ENCODE assay signal across 7 cellular contexts in genomic region chr3:183116051-183116614, GRCh38. TPM values are rescaled to one million over a fixed set of nuclear protein-coding genes. Genes with fewer than 3 reads are reported as not detected.
DNase-seq lines count a peak whose midpoint lies in the region; ATAC-seq, FAIRE-seq and TF ChIP-seq lines count a peak whose summit lies in the region.

No MANE protein-coding gene starts in this region.

- peak in 1 of 2 experiments; percentile 75; a peak in 1 of 3 replicates for TF ChIP-seq EP300 in H1 (IDR thresholded peaks at IDR 0.05; ENCODE audit: borderline replicate concordance in 1 of 2, low read depth in 2 of 2, low read length in 2 of 2)

- peaks cover 4% of the 10 kb centered on the region for H3K4me1 Mint-ChIP-seq in activated CD4-positive, alpha-beta memory T cell treated with anti-CD3 and anti-CD28 coated beads for 36 hours (ENCODE audit: low read depth)
- H3K4me1 Mint-ChIP-seq in osteocyte (ENCODE audit: unreplicated experiment): peaks cover 15% of the 10 kb centered on the region

- no peaks in the 10 kb centered on the region for H3K79me2 ChIP-seq in H1 (ENCODE audit: control insufficient read depth in 1 of 2, insufficient read depth in 2 of 2, low read length in 2 of 2)

- ATAC-seq in GM18907 (IDR thresholded peaks at IDR 0.05; ENCODE audit: unreplicated experiment) (peak; percentile 86), HG03095 (IDR thresholded peaks at IDR 0.05; ENCODE audit: unreplicated experiment) (peak; percentile 84)

- DNase-seq in NCI-H2171 treated with DMSO at 0.1 percent for 48 hours (lab: John Stamatoyannopoulos, UW): peak; percentile 100
- DNase-seq in activated CD4-positive, alpha-beta memory T cell treated with anti-CD3 and anti-CD28 coated beads for 36 hours: peak; percentile 69
- peak; percentile 90 to 91 for DNase-seq in H1 (ENCODE audit: low read depth in 1 of 2, low spot score in 2 of 2)
- peak; percentile 69 for DNase-seq in osteocyte (ENCODE audit: extremely low spot score, unreplicated experiment)
- no peak for DNase-seq in dedifferentiated amniotic fluid mesenchymal stem cell (ENCODE audit: extremely low spot score)

- TF ChIP-seq POLR2A in H1 (IDR thresholded peaks at IDR 0.05; ENCODE audit: control extremely low read depth in 1 of 2, low read depth in 2 of 2, low read length in 2 of 2): no peak

- no peak overlapping the region for H2BK5ac ChIP-seq in H1 (ENCODE audit: low read depth, low read length)

- H2BK20ac ChIP-seq in H1 (ENCODE audit: low read length): no peak overlapping the region

- H3K27ac Mint-ChIP-seq in activated CD4-positive, alpha-beta memory T cell treated with anti-CD3 and anti-CD28 coated beads for 36 hours: no peak overlapping the region
- no peak overlapping the region for H3K27ac Mint-ChIP-seq in osteocyte (ENCODE audit: unreplicated experiment)

- H3K4me2 ChIP-seq in H1 (ENCODE audit: insufficient read depth in 1 of 2, low read depth in 2 of 2, low read length in 2 of 2): peak overlapping the region; percentile 76 to 94

- no peak overlapping the region; the same call in 1 of the 2 replicates for H2BK15ac ChIP-seq in H1 (ENCODE audit: low read length)

- no peak overlapping the region for H2BK12ac ChIP-seq in H1 (ENCODE audit: low read depth, low read length)

- peaks cover 0 to 2% of the 10 kb centered on the region in 2 experiments; a peak in 1 of 4 replicates for H3K9me3 ChIP-seq in H1 (ENCODE audit: insufficient read depth in 2 of 2, low read depth in 1 of 2, low read length in 1 of 2)

- no peak overlapping the region for H4K8ac ChIP-seq in H1 (ENCODE audit: extremely low read depth, insufficient read depth, low read length)

- POLR2A ChIA-PET in activated CD4-positive, alpha-beta memory T cell treated with anti-CD3 and anti-CD28 coated beads for 36 hours (lab: Charles Lee): no interaction called here
- POLR2A ChIA-PET in H1 (lab: Charles Lee; ENCODE audit: partially characterized antibody): interaction anchor here (0.6 to 2.0 kb wide), 3 partner anchors 18 to 627 kb away, joined by 3 to 15 read pairs (median 5); partner anchors contain the start of gene MCCC1

- peaks cover 17% of the 10 kb centered on the region for H3K27me3 Mint-ChIP-seq in activated CD4-positive, alpha-beta memory T cell treated with anti-CD3 and anti-CD28 coated beads for 36 hours
- H3K27me3 Mint-ChIP-seq in osteocyte (ENCODE audit: unreplicated experiment): peaks cover 32% of the 10 kb centered on the region

- peak overlapping the region; percentile 91 for H2AFZ ChIP-seq in H1 (ENCODE audit: low read length)

- H3K4me1 ChIP-seq in H1 (replicated peaks in 1 of 4; ENCODE audit: control insufficient read depth in 3 of 4, insufficient read depth in 4 of 4, low read length in 3 of 4): peaks cover 10 to 17% (median 14%) of the 10 kb centered on the region in 4 experiments

- no peak overlapping the region for H3K27ac ChIP-seq in H1 (ENCODE audit: low read depth, low read length)

- no peaks in the 10 kb centered on the region for H3K9me3 Mint-ChIP-seq in activated CD4-positive, alpha-beta memory T cell treated with anti-CD3 and anti-CD28 coated beads for 36 hours
- H3K9me3 Mint-ChIP-seq in osteocyte (ENCODE audit: unreplicated experiment): peaks cover 7% of the 10 kb centered on the region

- FAIRE-seq in H1 (lab: Jason Lieb, UNC): no peak

- no peak overlapping the region for H3K4ac ChIP-seq in H1 (replicated peaks; ENCODE audit: insufficient read length, low read depth, low read length)

- peak overlapping the region; percentile 23 to 60 (median 54) for H3K4me3 ChIP-seq in H1 (ENCODE audit: extremely low read depth in 1 of 4, insufficient read depth in 2 of 4, low read depth in 3 of 4, low read length in 4 of 4)

- WGBS in H1 (ENCODE audit: extremely low coverage in 1 of 2, insufficient coverage in 1 of 2, insufficient read length in 1 of 2, insufficient replicate concordance in 2 of 2, low coverage in 1 of 2, low lambda C conversion rate in 2 of 2, missing lambda C conversion rate in 1 of 2), 2 experiments: 1% methylated on average over 25 of the region's 25 CpGs; no CpG with 5 or more reads in 1 of the 2 experiments

- intact Hi-C loops in activated CD4-positive, alpha-beta memory T cell treated with anti-CD3 and anti-CD28 coated beads for 36 hours (cut with micrococcal nuclease): no loop called here

- H3K36me3 ChIP-seq in H1 (ENCODE audit: control insufficient read depth in 2 of 4, insufficient read depth in 4 of 4, low read length in 3 of 4): no peaks in the 10 kb centered on the region

- H3K23me2 ChIP-seq in H1 (ENCODE audit: low read depth, low read length): peaks cover 7% of the 10 kb centered on the region

- 0 out of 7 replicates have a peak overlapping the region, but pooled peaks of 1 of the 4 experiments have one; percentile 26 for H3K9ac ChIP-seq in H1 (replicated peaks in 1 of 4; ENCODE audit: extremely low read depth in 1 of 4, low read depth in 3 of 4, low read length in 3 of 4)

- CTCF ChIA-PET in activated CD4-positive, alpha-beta memory T cell treated with anti-CD3 and anti-CD28 coated beads for 36 hours (lab: Charles Lee): interaction anchor here (1.0 to 2.0 kb wide), 2 partner anchors 266 to 270 kb away, joined by 3 to 6 read pairs; no protein-coding TSS in a partner anchor
- CTCF ChIA-PET in H1 (lab: Charles Lee; ENCODE audit: partially characterized antibody): interaction anchor here (0.6 to 2.5 kb wide), 7 partner anchors 8 to 266 kb away, joined by 3 to 10 read pairs (median 6); partner anchors contain the start of gene MCCC1

- H4K20me1 ChIP-seq in H1 (replicated peaks in 1 of 2; ENCODE audit: control insufficient read depth in 1 of 2, insufficient read depth in 2 of 2, low read length in 2 of 2): no peaks in the 10 kb centered on the region

- no peaks in the 10 kb centered on the region for H3K36me3 Mint-ChIP-seq in activated CD4-positive, alpha-beta memory T cell treated with anti-CD3 and anti-CD28 coated beads for 36 hours
- no peaks in the 10 kb centered on the region for H3K36me3 Mint-ChIP-seq in osteocyte (ENCODE audit: unreplicated experiment)

- H3K79me1 ChIP-seq in H1 (ENCODE audit: low read depth, low read length): no peaks in the 10 kb centered on the region

- no peak overlapping the region for H4K91ac ChIP-seq in H1 (replicated peaks; ENCODE audit: insufficient read length, low read length)

- peak overlapping the region; percentile 67 for H3K4me3 Mint-ChIP-seq in activated CD4-positive, alpha-beta memory T cell treated with anti-CD3 and anti-CD28 coated beads for 36 hours
- peak overlapping the region; percentile 40 for H3K4me3 Mint-ChIP-seq in osteocyte (ENCODE audit: unreplicated experiment)

- peak overlapping the region; percentile 34; the same call in 1 of the 2 replicates for H3K18ac ChIP-seq in H1 (ENCODE audit: extremely low read depth, low read length)

- TF ChIP-seq CTCF in H1 (IDR thresholded peaks at IDR 0.05; ENCODE audit: control extremely low read depth in 1 of 3, insufficient read depth in 1 of 3, low read depth in 1 of 3, low read length in 3 of 3) (no peak), osteocyte (IDR thresholded peaks at IDR 0.05) (no peak)

- no peak overlapping the region for H4K5ac ChIP-seq in H1 (ENCODE audit: insufficient read length, low read depth, low read length)

- TF ChIP-seq RAD21 in H1 (IDR thresholded peaks at IDR 0.05 in 1 of 2, conservative IDR thresholded peaks at IDR 0.05 in 1 of 2; ENCODE audit: low read depth in 2 of 2, low read length in 2 of 2): no peak

- H2BK120ac ChIP-seq in H1 (replicated peaks; ENCODE audit: low read depth, low read length): no peak overlapping the region

- no peak overlapping the region for H3K14ac ChIP-seq in H1 (ENCODE audit: insufficient read length)

- H2AK5ac ChIP-seq in H1 (ENCODE audit: low read depth, low read length): no peak overlapping the region

- no peak overlapping the region for H3K56ac ChIP-seq in H1 (replicated peaks; ENCODE audit: insufficient read length, low read depth, low read length)

- H3K23ac ChIP-seq in H1 (ENCODE audit: insufficient read length): no peak overlapping the region

- H3K27me3 ChIP-seq in H1 (replicated peaks in 1 of 4; ENCODE audit: control insufficient read depth in 3 of 4, extremely low read depth in 1 of 4, insufficient read depth in 3 of 4, low read length in 3 of 4): peaks cover 0 to 8% (median 5%) of the 10 kb centered on the region in 4 experiments; a peak in 3 of 7 replicates

TF ChIP-seq in H1, 55 proteins besides CTCF, POLR2A, EP300 and RAD21 (continues in another document):
- 0 out of 2 replicates have a peak, but pooled peaks have one; percentile 30 for TF ChIP-seq PHF8 (conservative IDR thresholded peaks at IDR 0.05; ENCODE audit: low read depth, low read length)
- TF ChIP-seq GABPA (IDR thresholded peaks at IDR 0.05; ENCODE audit: borderline replicate concordance, insufficient read depth, low read length): no peak
- TF ChIP-seq HDAC6 (IDR thresholded peaks at IDR 0.05; ENCODE audit: low read depth, low read length): no peak
- TF ChIP-seq JUND (IDR thresholded peaks at IDR 0.05; ENCODE audit: low read length): no peak
- peak; percentile 92 for TF ChIP-seq KDM4A (IDR thresholded peaks at IDR 0.05; ENCODE audit: low read depth, low read length, severe bottlenecking)

RNA-seq across cellular contexts. Expression of gene MCCC1, which starts 16.8 kb away (rescaled TPM):
- 10 to 100 TPM; 28.4 to 29.7 TPM for total RNA-seq in activated CD4-positive, alpha-beta memory T cell treated with anti-CD3 and anti-CD28 coated beads for 36 hours
- 21.5 and 24.6 TPM in 2 replicates for total RNA-seq in H1 (2021; fragmentation: NEBNext Ultra II Directional; extraction: Animal tissue kit (Norgen Biotek cat#: 25700))
- polyA plus RNA-seq in H1 (2011; rRNA removed): 10.8 and 11.3 TPM in 2 replicates
- polyA plus RNA-seq in H1 (2011; cell fraction: cytosol; rRNA removed): 17.6 TPM
- polyA plus RNA-seq in H1 (2011; cell fraction: nucleus; rRNA removed): 36.1 TPM
- 17.7 to 25.6 TPM (median 20.1 TPM) in 4 replicates for polyA plus RNA-seq in H1 (2012, experiment 1 of 2)
- 3.2 TPM for polyA plus RNA-seq in H1 (2012, experiment 2 of 2)
- polyA plus RNA-seq in H1 (2013, experiment 1 of 2): 13.2 TPM
- 12.5 TPM for polyA plus RNA-seq in H1 (2013, experiment 2 of 2)
- polyA minus RNA-seq in H1 (2011; rRNA and poly(A)+ RNA removed): 21.7 and 27.3 TPM in 2 replicates
- polyA minus RNA-seq in H1 (2011; cell fraction: cytosol; rRNA and poly(A)+ RNA removed): 15.6 TPM
- 48.6 TPM for polyA minus RNA-seq in H1 (2011; cell fraction: nucleus; rRNA and poly(A)+ RNA removed)
- total RNA-seq in osteocyte: 37.4 and 37.9 TPM in 2 replicates

RNA-seq across cellular contexts. Expression of gene LAMP3, which starts 46.4 kb away (rescaled TPM):
- total RNA-seq in activated CD4-positive, alpha-beta memory T cell treated with anti-CD3 and anti-CD28 coated beads for 36 hours: 1 to 10 TPM; 7.9 to 8.0 TPM
- total RNA-seq in H1 (2021; fragmentation: NEBNext Ultra II Directional; extraction: Animal tissue kit (Norgen Biotek cat#: 25700)): 0.20 TPM in 1 of 2 replicates, not detected in the other
- 0.17 and 0.20 TPM in 2 replicates for polyA plus RNA-seq in H1 (2011; rRNA removed)
- 0.19 TPM for polyA plus RNA-seq in H1 (2011; cell fraction: cytosol; rRNA removed)
- polyA plus RNA-seq in H1 (2011; cell fraction: nucleus; rRNA removed): 0.34 TPM
- 0.23 to 0.32 TPM (median 0.24 TPM) in 3 of 4 replicates, not detected in the other for polyA plus RNA-seq in H1 (2012, experiment 1 of 2)
- polyA plus RNA-seq in H1 (2012, experiment 2 of 2): 0.22 TPM
- 0.85 TPM for polyA plus RNA-seq in H1 (2013, experiment 1 of 2)
- 0.94 TPM for polyA plus RNA-seq in H1 (2013, experiment 2 of 2)
- polyA minus RNA-seq in H1 (2011; rRNA and poly(A)+ RNA removed): 0.66 TPM in 1 of 2 replicates, not detected in the other
- not detected for polyA minus RNA-seq in H1 (2011; cell fraction: cytosol; rRNA and poly(A)+ RNA removed)
- polyA minus RNA-seq in H1 (2011; cell fraction: nucleus; rRNA and poly(A)+ RNA removed): not detected
- total RNA-seq in osteocyte: 2.3 and 2.9 TPM in 2 replicates
